9 cellular contexts compared by ENCODE assay signal in genomic region chr2:45964226-45964841, GRCh38.
DNase-seq lines count a peak whose midpoint lies in the region; ATAC-seq and TF ChIP-seq lines count a peak whose summit lies in the region.
"Had no signal": no experiment of that assay in that cellular context is flagged by ENCODE, and none has a peak within 500 bp of the region (broad histone marks: within the 10 kb centered on the region; RNA-seq: fewer than 3 reads in every experiment).

No MANE protein-coding gene starts in this region.

- DNase-seq in AG04449 (ENCODE audit: low read depth, low spot score) (peak; percentile 36), HPDE6-E6E7 (ENCODE audit: extremely low spot score) (peak; percentile 90), right atrium auricular region (ENCODE audit: low spot score) (peak; percentile 71), tibial artery (peak; percentile 47 to 76), DMS114 treated with DMSO at 0.1 percent for 48 hours (lab: John Stamatoyannopoulos, UW; ENCODE audit: unreplicated experiment) (no peak)
- peak; percentile 15 for DNase-seq in activated CD8-positive, alpha-beta T cell treated with anti-CD3 and anti-CD28 coated beads for 36 hours

- H3K27ac ChIP-seq in right atrium auricular region (peak overlapping the region in 1 of 2 donors; percentile 44), tibial artery (no peak overlapping the region)

- no peak overlapping the region for H3K4me3 ChIP-seq in AG04449 (ENCODE audit: low read depth, low read length)
- H3K4me3 ChIP-seq in right atrium auricular region, result no peak overlapping the region
- H3K4me3 ChIP-seq in tibial artery, result no peak overlapping the region

- CTCF ChIA-PET in AG04449 (lab: Yijun Ruan, JAX), result interaction anchor here (1.0 kb wide), 1 partner anchor 18 kb away, joined by 3 read pairs; no protein-coding TSS in a partner anchor
- CTCF ChIA-PET in activated CD8-positive, alpha-beta T cell treated with anti-CD3 and anti-CD28 coated beads for 36 hours (lab: Charles Lee), result no interaction called here

- H3K27me3 ChIP-seq in right atrium auricular region (no peaks in the 10 kb centered on the region), tibial artery (no peaks in the 10 kb centered on the region)

- H3K9me3 Mint-ChIP-seq in activated CD8-positive, alpha-beta T cell treated with anti-CD3 and anti-CD28 coated beads for 36 hours, result no peaks in the 10 kb centered on the region

- H3K27ac Mint-ChIP-seq in activated CD8-positive, alpha-beta T cell treated with anti-CD3 and anti-CD28 coated beads for 36 hours, result no peak overlapping the region
- H3K27ac Mint-ChIP-seq: activated naive CD8-positive, alpha-beta T cell had no signal

- H3K9me3 ChIP-seq in right atrium auricular region, result no peaks in the 10 kb centered on the region
- H3K9me3 ChIP-seq in tibial artery, result no peaks in the 10 kb centered on the region

- POLR2A ChIA-PET in AG04449 (lab: Yijun Ruan, JAX), result no interaction called here
- POLR2A ChIA-PET in activated CD8-positive, alpha-beta T cell treated with anti-CD3 and anti-CD28 coated beads for 36 hours (lab: Charles Lee), result no interaction called here

- peaks cover 9% of the 10 kb centered on the region for H3K4me1 Mint-ChIP-seq in activated CD8-positive, alpha-beta T cell treated with anti-CD3 and anti-CD28 coated beads for 36 hours (ENCODE audit: low read depth)

- H3K4me3 Mint-ChIP-seq in activated CD8-positive, alpha-beta T cell treated with anti-CD3 and anti-CD28 coated beads for 36 hours, result no peak overlapping the region
- H3K4me3 Mint-ChIP-seq: activated naive CD8-positive, alpha-beta T cell had no signal

- peak; percentile 30 for ATAC-seq in activated CD8-positive, alpha-beta T cell treated with anti-CD3 and anti-CD28 coated beads for 36 hours
- no peak for ATAC-seq in HG03280 (IDR thresholded peaks at IDR 0.05; ENCODE audit: unreplicated experiment)
- ATAC-seq in GM19463 (IDR thresholded peaks at IDR 0.05; ENCODE audit: unreplicated experiment), result no peak

- no peaks in the 10 kb centered on the region for H3K27me3 Mint-ChIP-seq in activated CD8-positive, alpha-beta T cell treated with anti-CD3 and anti-CD28 coated beads for 36 hours
- H3K27me3 Mint-ChIP-seq: activated naive CD8-positive, alpha-beta T cell had no signal

- H3K36me3 Mint-ChIP-seq in activated CD8-positive, alpha-beta T cell treated with anti-CD3 and anti-CD28 coated beads for 36 hours (ENCODE audit: low read depth), result no peaks in the 10 kb centered on the region

- H3K4me1 ChIP-seq in right atrium auricular region (peaks cover 0 to 44% of the 10 kb centered on the region in 2 donors), tibial artery (peaks cover 0 to 34% (median 24%) of the 10 kb centered on the region in 4 donors)

- H3K36me3 ChIP-seq in right atrium auricular region (no peaks in the 10 kb centered on the region), tibial artery (no peaks in the 10 kb centered on the region)

- no peak for TF ChIP-seq CTCF in AG04449 (IDR thresholded peaks at IDR 0.05; ENCODE audit: insufficient read depth, low read length, missing control alignments)
- no peak for TF ChIP-seq CTCF in activated CD8-positive, alpha-beta T cell treated with anti-CD3 and anti-CD28 coated beads for 36 hours (IDR thresholded peaks at IDR 0.05)
- no peak for TF ChIP-seq CTCF in right atrium auricular region (IDR thresholded peaks at IDR 0.05)
- TF ChIP-seq CTCF in tibial artery (IDR thresholded peaks at IDR 0.05), result no peak

- intact Hi-C loops in activated CD8-positive, alpha-beta T cell treated with anti-CD3 and anti-CD28 coated beads for 36 hours (cut with micrococcal nuclease), result no loop called here
- intact Hi-C loops in tibial artery (cut with DNase I; ENCODE audit: low total_unique reads), result no loop called here
